Comparison of ENCODE assay signal across 15 cellular contexts in genomic region chr18:75475228-75475627, GRCh38. TPM values are rescaled to one million over a fixed set of nuclear protein-coding genes. Genes with fewer than 3 reads are reported as not detected.
DNase-seq lines count a peak whose midpoint lies in the region; ATAC-seq and TF ChIP-seq lines count a peak whose summit lies in the region.
"Had no signal": no experiment of that assay in that cellular context is flagged by ENCODE, and none has a peak within 500 bp of the region (broad histone marks: within the 10 kb centered on the region; RNA-seq: fewer than 3 reads in every experiment).

No MANE protein-coding gene starts in this region.

- no peaks in the 10 kb centered on the region for H3K9me3 Mint-ChIP-seq in stimulated activated naive B cell treated with anti-CD40 and anti-IgM and Interleukin-4, amounts not matched to agents 10 μg/mL and 1 μg/mL and 100 μg/mL, for 72 hours
- no peaks in the 10 kb centered on the region for H3K9me3 Mint-ChIP-seq in activated naive CD4-positive, alpha-beta T cell treated with anti-CD3 and anti-CD28 coated beads, Interleukin-2, amount 50 U/mL, for 72 hours

- no peaks in the 10 kb centered on the region for H3K4me1 Mint-ChIP-seq in stimulated activated naive B cell treated with anti-CD40 and anti-IgM and Interleukin-4, amounts not matched to agents 10 μg/mL and 1 μg/mL and 100 μg/mL, for 72 hours

- DNase-seq in AG04449 (ENCODE audit: low read depth, low spot score), result peak; percentile 66
- peak; percentile 93 for DNase-seq in HFF-Myc (ENCODE audit: extremely low read depth, low read depth)
- peak; percentile 60 for DNase-seq in brain microvascular endothelial cell
- DNase-seq in kidney glomerular epithelial cell (lab: John Stamatoyannopoulos, UW), result peak; percentile 33
- DNase-seq in activated naive CD4-positive, alpha-beta T cell (lab: John Stamatoyannopoulos, UW), result no peak
- no peak for DNase-seq in stimulated activated naive B cell treated with anti-CD40 and anti-IgM and Interleukin-4, amounts not matched to agents 10 μg/mL and 1 μg/mL and 100 μg/mL, for 72 hours
- no peak for DNase-seq in activated naive CD4-positive, alpha-beta T cell treated with anti-CD3 and anti-CD28 coated beads, Interleukin-2, amount 50 U/mL, for 72 hours (ENCODE audit: low spot score in 2 of 2)
- DNase-seq: activated CD4-positive, alpha-beta T cell treated with anti-CD3 and anti-CD28 coated beads, Interleukin-2, amount 50 U/mL, for 4 hours; T-helper 2 cell had no signal

- no peak overlapping the region for H3K4me3 Mint-ChIP-seq in stimulated activated naive B cell treated with anti-CD40 and anti-IgM and Interleukin-4, amounts not matched to agents 10 μg/mL and 1 μg/mL and 100 μg/mL, for 72 hours

- no peaks in the 10 kb centered on the region for H3K36me3 Mint-ChIP-seq in stimulated activated naive B cell treated with anti-CD40 and anti-IgM and Interleukin-4, amounts not matched to agents 10 μg/mL and 1 μg/mL and 100 μg/mL, for 72 hours
- no peaks in the 10 kb centered on the region for H3K36me3 Mint-ChIP-seq in activated naive CD4-positive, alpha-beta T cell treated with anti-CD3 and anti-CD28 coated beads, Interleukin-2, amount 50 U/mL, for 72 hours

- H3K27ac Mint-ChIP-seq in stimulated activated naive B cell treated with anti-CD40 and anti-IgM and Interleukin-4, amounts not matched to agents 10 μg/mL and 1 μg/mL and 100 μg/mL, for 72 hours, result no peak overlapping the region
- H3K27ac Mint-ChIP-seq in activated naive CD4-positive, alpha-beta T cell treated with anti-CD3 and anti-CD28 coated beads, Interleukin-2, amount 50 U/mL, for 72 hours, result no peak overlapping the region

- in situ Hi-C loops in brain microvascular endothelial cell (cut with HindIII; ENCODE audit: low pct_ligation_motif_present, low sequenced_read_pairs), result no loop called here

- TF ChIP-seq CTCF in AG04449 (IDR thresholded peaks at IDR 0.05; ENCODE audit: insufficient read depth, low read length, missing control alignments), result no peak
- no peak for TF ChIP-seq CTCF in HFF-Myc (IDR thresholded peaks at IDR 0.05; ENCODE audit: low read depth, low read length, missing control alignments)
- TF ChIP-seq CTCF in brain microvascular endothelial cell (IDR thresholded peaks at IDR 0.05; ENCODE audit: low read depth, low read length, missing control alignments), result no peak

- no peak for ATAC-seq in GM19463 (IDR thresholded peaks at IDR 0.05; ENCODE audit: unreplicated experiment)
- ATAC-seq in stimulated activated naive B cell treated with anti-CD40 and anti-IgM and Interleukin-4, amounts not matched to agents 10 μg/mL and 1 μg/mL and 100 μg/mL, for 72 hours (replicated peaks), result no peak
- no peak for ATAC-seq in activated naive CD4-positive, alpha-beta T cell treated with anti-CD3 and anti-CD28 coated beads, Interleukin-2, amount 50 U/mL, for 72 hours

- CTCF ChIA-PET in AG04449 (lab: Yijun Ruan, JAX), result interaction anchor here (1.0 to 1.8 kb wide), 3 partner anchors 9 to 822 kb away, joined by 3 to 11 read pairs (median 5); no protein-coding TSS in a partner anchor

- no peaks in the 10 kb centered on the region for H3K36me3 ChIP-seq in brain microvascular endothelial cell (replicated peaks)
- H3K36me3 ChIP-seq: BLaER1 treated with 17β-estradiol and CSF1 and Interleukin-3, amounts not matched to agents 10 nM and 100 nM; vagina had no signal

- peaks cover 10 to 16% of the 10 kb centered on the region in 2 donors for H3K27me3 Mint-ChIP-seq in stimulated activated naive B cell treated with anti-CD40 and anti-IgM and Interleukin-4, amounts not matched to agents 10 μg/mL and 1 μg/mL and 100 μg/mL, for 72 hours

- no peak overlapping the region for H3K4me3 ChIP-seq in AG04449 (ENCODE audit: low read depth, low read length)
- no peak overlapping the region for H3K4me3 ChIP-seq in HFF-Myc (replicated peaks; ENCODE audit: low read depth, low read length)
- no peak overlapping the region for H3K4me3 ChIP-seq in brain microvascular endothelial cell (ENCODE audit: low read depth, low read length)
- H3K4me3 ChIP-seq: BLaER1 treated with 17β-estradiol and CSF1 and Interleukin-3, amounts not matched to agents 10 nM and 100 nM; vagina had no signal

- no peaks in the 10 kb centered on the region for H3K27me3 ChIP-seq in brain microvascular endothelial cell (replicated peaks)
- H3K27me3 ChIP-seq: BLaER1 treated with 17β-estradiol and CSF1 and Interleukin-3, amounts not matched to agents 10 nM and 100 nM; vagina had no signal

- POLR2A ChIA-PET in AG04449 (lab: Yijun Ruan, JAX), result no interaction called here

- no peak overlapping the region for H3K27ac ChIP-seq in brain microvascular endothelial cell
- H3K27ac ChIP-seq: BLaER1 treated with 17β-estradiol and CSF1 and Interleukin-3, amounts not matched to agents 10 nM and 100 nM; vagina had no signal

RNA-seq across cellular contexts. Expression of gene SMIM21, which starts 47.7 kb away (rescaled TPM):
- not detected for total RNA-seq in activated naive CD4-positive, alpha-beta T cell treated with anti-CD3 and anti-CD28 coated beads, Interleukin-2, amount 50 U/mL, for 72 hours
- total RNA-seq: chondrocyte, liver, OCI-LY7, vagina had no signal

Comparison
In these comparisons a context has a peak if more than half of its experiments do, and no peak if none do; other contexts are left out.
1. DNase-seq: peak in AG04449 (single experiment), HFF-Myc (single experiment), brain microvascular endothelial cell (single experiment) and kidney glomerular epithelial cell (single experiment); none in activated naive CD4-positive, alpha-beta T cell (0 of 4), stimulated activated naive B cell treated with anti-CD40 and anti-IgM and Interleukin-4, amounts not matched to agents 10 μg/mL and 1 μg/mL and 100 μg/mL, for 72 hours (single experiment) and activated naive CD4-positive, alpha-beta T cell treated with anti-CD3 and anti-CD28 coated beads, Interleukin-2, amount 50 U/mL, for 72 hours (0 of 2).